ENCODE assay signal across 9 cellular contexts in genomic region chr3:29440321-29441019, GRCh38.
DNase-seq lines count a peak whose midpoint lies in the region; FAIRE-seq and TF ChIP-seq lines count a peak whose summit lies in the region.
"Had no signal": no experiment of that assay in that cellular context is flagged by ENCODE, and none has a peak within 500 bp of the region (broad histone marks: within the 10 kb centered on the region; RNA-seq: fewer than 3 reads in every experiment).

No MANE protein-coding gene starts in this region.

- H3K4me1 Mint-ChIP-seq in CD8-positive, alpha-beta memory T cell: no peaks in the 10 kb centered on the region

- H3K23ac ChIP-seq in H1 (ENCODE audit: insufficient read length): no peak overlapping the region

- no peak overlapping the region for H2AFZ ChIP-seq in H1 (ENCODE audit: low read length)

- POLR2A ChIA-PET in H1 (lab: Charles Lee; ENCODE audit: partially characterized antibody): no interaction called here
- POLR2A ChIA-PET in CD8-positive, alpha-beta memory T cell (lab: Charles Lee): no interaction called here

- H3K9me3 ChIP-seq in H1 (ENCODE audit: insufficient read depth in 2 of 2, low read depth in 1 of 2, low read length in 1 of 2): no peaks in the 10 kb centered on the region
- H3K9me3 ChIP-seq in mucosa of rectum (ENCODE audit: control insufficient read depth in 2 of 2, low read length in 2 of 2): no peaks in the 10 kb centered on the region
- H3K9me3 ChIP-seq in CD8-positive, alpha-beta memory T cell (ENCODE audit: low read length): no peaks in the 10 kb centered on the region

- H3K27me3 ChIP-seq in H1 (replicated peaks in 1 of 4; ENCODE audit: control insufficient read depth in 3 of 4, extremely low read depth in 1 of 4, insufficient read depth in 3 of 4, low read length in 3 of 4): no peaks in the 10 kb centered on the region
- H3K27me3 ChIP-seq in mucosa of rectum (ENCODE audit: control insufficient read depth in 2 of 2, insufficient read depth in 2 of 2, low read length in 2 of 2): no peaks in the 10 kb centered on the region
- H3K27me3 ChIP-seq in CD8-positive, alpha-beta memory T cell (ENCODE audit: insufficient read depth, low read length, poor library complexity, severe bottlenecking): no peaks in the 10 kb centered on the region

- peak overlapping the region; percentile 9; the same call in 1 of the 2 replicates for H4K8ac ChIP-seq in H1 (ENCODE audit: extremely low read depth, insufficient read depth, low read length)

- H2BK5ac ChIP-seq in H1 (ENCODE audit: low read depth, low read length): no peak overlapping the region

- H4K5ac ChIP-seq in H1 (ENCODE audit: insufficient read length, low read depth, low read length): no peak overlapping the region

- FAIRE-seq in H1 (lab: Jason Lieb, UNC): no peak

- H3K4me1 ChIP-seq in H1 (replicated peaks in 1 of 4; ENCODE audit: control insufficient read depth in 3 of 4, insufficient read depth in 4 of 4, low read length in 3 of 4) (peaks cover 0 to 16% (median 7%) of the 10 kb centered on the region in 4 experiments; a peak in 3 of 7 replicates), mucosa of rectum (ENCODE audit: control insufficient read depth in 2 of 2, insufficient read depth in 2 of 2, low read length in 2 of 2) (no peaks in the 10 kb centered on the region)
- H3K4me1 ChIP-seq in CD8-positive, alpha-beta memory T cell (ENCODE audit: insufficient read depth, low read length): no peaks in the 10 kb centered on the region

- H3K9me3 Mint-ChIP-seq in CD8-positive, alpha-beta memory T cell: peaks cover 0 to 18% (median 3%) of the 10 kb centered on the region in 5 donors

- H2AK5ac ChIP-seq in H1 (ENCODE audit: low read depth, low read length): no peak overlapping the region

- H3K4me2 ChIP-seq in H1 (ENCODE audit: insufficient read depth in 1 of 2, low read depth in 2 of 2, low read length in 2 of 2): peak overlapping the region; percentile 37 to 55

- no peak overlapping the region for H3K18ac ChIP-seq in H1 (ENCODE audit: extremely low read depth, low read length)

- H3K36me3 ChIP-seq in H1 (ENCODE audit: control insufficient read depth in 2 of 4, insufficient read depth in 4 of 4, low read length in 3 of 4) (no peaks in the 10 kb centered on the region), mucosa of rectum (ENCODE audit: control insufficient read depth in 2 of 2, insufficient read depth in 2 of 2, low read length in 2 of 2) (no peaks in the 10 kb centered on the region)
- no peaks in the 10 kb centered on the region for H3K36me3 ChIP-seq in CD8-positive, alpha-beta memory T cell (ENCODE audit: insufficient read depth, low read length)

- no peak overlapping the region for H4K91ac ChIP-seq in H1 (replicated peaks; ENCODE audit: insufficient read length, low read length)

- no peak for TF ChIP-seq POLR2A in H1 (IDR thresholded peaks at IDR 0.05; ENCODE audit: control extremely low read depth in 1 of 2, low read depth in 2 of 2, low read length in 2 of 2)

- no peak overlapping the region for H3K4ac ChIP-seq in H1 (replicated peaks; ENCODE audit: insufficient read length, low read depth, low read length)

- CTCF ChIA-PET in H1 (lab: Charles Lee; ENCODE audit: partially characterized antibody): no interaction called here
- CTCF ChIA-PET in CD8-positive, alpha-beta memory T cell (lab: Charles Lee): no interaction called here

- H3K56ac ChIP-seq in H1 (replicated peaks; ENCODE audit: insufficient read length, low read depth, low read length): no peak overlapping the region

- H3K23me2 ChIP-seq in H1 (ENCODE audit: low read depth, low read length): no peaks in the 10 kb centered on the region

- H3K79me1 ChIP-seq in H1 (ENCODE audit: low read depth, low read length): no peaks in the 10 kb centered on the region

- no peak overlapping the region; the same call in 1 of the 2 replicates for H2BK15ac ChIP-seq in H1 (ENCODE audit: low read length)

- no peak overlapping the region; the same call in 1 of the 2 replicates for H2BK12ac ChIP-seq in H1 (ENCODE audit: low read depth, low read length)

- H3K27ac ChIP-seq in H1 (ENCODE audit: low read depth, low read length): no peak overlapping the region
- H3K27ac ChIP-seq in mucosa of rectum (ENCODE audit: low read depth in 2 of 2, low read length in 2 of 2): no peak overlapping the region
- no peak overlapping the region for H3K27ac ChIP-seq in CD8-positive, alpha-beta memory T cell (ENCODE audit: low read depth, low read length)

- no peak for TF ChIP-seq CTCF in H1 (IDR thresholded peaks at IDR 0.05; ENCODE audit: control extremely low read depth in 1 of 3, insufficient read depth in 1 of 3, low read depth in 1 of 3, low read length in 3 of 3)

- no peaks in the 10 kb centered on the region for H3K36me3 Mint-ChIP-seq in CD8-positive, alpha-beta memory T cell

- no peak for TF ChIP-seq EP300 in H1 (IDR thresholded peaks at IDR 0.05; ENCODE audit: borderline replicate concordance in 1 of 2, low read depth in 2 of 2, low read length in 2 of 2)

- no peak overlapping the region for H3K4me3 Mint-ChIP-seq in CD8-positive, alpha-beta memory T cell

- no peak overlapping the region for H3K27ac Mint-ChIP-seq in CD8-positive, alpha-beta memory T cell

- WGBS in H1 (ENCODE audit: extremely low coverage in 1 of 2, insufficient coverage in 1 of 2, insufficient read length in 1 of 2, insufficient replicate concordance in 2 of 2, low coverage in 1 of 2, low lambda C conversion rate in 2 of 2, missing lambda C conversion rate in 1 of 2), 2 experiments: 51% methylated on average over 11 of the region's 11 CpGs; no CpG with 5 or more reads in 1 of the 2 experiments

- TF ChIP-seq RAD21 in H1 (IDR thresholded peaks at IDR 0.05 in 1 of 2, conservative IDR thresholded peaks at IDR 0.05 in 1 of 2; ENCODE audit: low read depth in 2 of 2, low read length in 2 of 2): no peak

- no peak overlapping the region for H3K14ac ChIP-seq in H1 (ENCODE audit: insufficient read length)

- H3K4me3 ChIP-seq in H1 (ENCODE audit: extremely low read depth in 1 of 4, insufficient read depth in 2 of 4, low read depth in 3 of 4, low read length in 4 of 4) (peak overlapping the region in 1 of 4 experiments; percentile 43; a peak in 4 of 8 replicates), mucosa of rectum (ENCODE audit: low read length in 2 of 2) (peak overlapping the region; percentile 33 to 39)
- no peak overlapping the region for H3K4me3 ChIP-seq in CD8-positive, alpha-beta memory T cell (ENCODE audit: low read length)

- no peak overlapping the region for H2BK120ac ChIP-seq in H1 (replicated peaks; ENCODE audit: low read depth, low read length)

- H3K79me2 ChIP-seq in H1 (ENCODE audit: control insufficient read depth in 1 of 2, insufficient read depth in 2 of 2, low read length in 2 of 2): no peaks in the 10 kb centered on the region

- H3K9ac ChIP-seq in H1 (replicated peaks in 1 of 4; ENCODE audit: extremely low read depth in 1 of 4, low read depth in 3 of 4, low read length in 3 of 4) (no peak overlapping the region), mucosa of rectum (ENCODE audit: low read depth in 1 of 2, low read length in 2 of 2) (peak overlapping the region in 1 of 2 donors; percentile 22)

- H2BK20ac ChIP-seq in H1 (ENCODE audit: low read length): no peak overlapping the region

- no peaks in the 10 kb centered on the region for H3K27me3 Mint-ChIP-seq in CD8-positive, alpha-beta memory T cell

- H4K20me1 ChIP-seq in H1 (replicated peaks in 1 of 2; ENCODE audit: control insufficient read depth in 1 of 2, insufficient read depth in 2 of 2, low read length in 2 of 2): no peaks in the 10 kb centered on the region

- DNase-seq in COLO668 (lab: John Stamatoyannopoulos, UW; ENCODE audit: unreplicated experiment) (peak; percentile 31), NCI-H1105 treated with DMSO at 0.1 percent for 48 hours (lab: John Stamatoyannopoulos, UW) (peak; percentile 80), H1 (ENCODE audit: low read depth in 1 of 2, low spot score in 2 of 2) (no peak), UCSD-AML1 (lab: John Stamatoyannopoulos, UW; ENCODE audit: unreplicated experiment) (no peak), KG1 (lab: John Stamatoyannopoulos, UW) (no peak), T1000 (lab: John Stamatoyannopoulos, UW) (no peak)
- no peak for DNase-seq in CD8-positive, alpha-beta memory T cell
- DNase-seq: activated gamma-delta T cell had no signal

TF ChIP-seq in H1, 55 proteins besides CTCF, POLR2A, EP300 and RAD21:
- TF ChIP-seq SIX5 (IDR thresholded peaks at IDR 0.05; ENCODE audit: low read depth, low read length) (no peak), EGR1 (IDR thresholded peaks at IDR 0.05; ENCODE audit: borderline replicate concordance, low read depth, low read length) (no peak), ASH2L (IDR thresholded peaks at IDR 0.05; ENCODE audit: low read length) (peak; percentile 36), YY1 (IDR thresholded peaks at IDR 0.05; ENCODE audit: low read depth, low read length) (no peak)

Comparison
In these comparisons a context has a peak if more than half of its experiments do, and no peak if none do; other contexts are left out.
1. DNase-seq: peak in COLO668 (single experiment) and NCI-H1105 treated with DMSO at 0.1 percent for 48 hours (single experiment); none in H1 (0 of 2), UCSD-AML1 (single experiment), CD8-positive, alpha-beta memory T cell (0 of 5), KG1 (single experiment) and T1000 (single experiment).